8 cellular contexts compared by ENCODE assay signal in the genomic region with DNA sequence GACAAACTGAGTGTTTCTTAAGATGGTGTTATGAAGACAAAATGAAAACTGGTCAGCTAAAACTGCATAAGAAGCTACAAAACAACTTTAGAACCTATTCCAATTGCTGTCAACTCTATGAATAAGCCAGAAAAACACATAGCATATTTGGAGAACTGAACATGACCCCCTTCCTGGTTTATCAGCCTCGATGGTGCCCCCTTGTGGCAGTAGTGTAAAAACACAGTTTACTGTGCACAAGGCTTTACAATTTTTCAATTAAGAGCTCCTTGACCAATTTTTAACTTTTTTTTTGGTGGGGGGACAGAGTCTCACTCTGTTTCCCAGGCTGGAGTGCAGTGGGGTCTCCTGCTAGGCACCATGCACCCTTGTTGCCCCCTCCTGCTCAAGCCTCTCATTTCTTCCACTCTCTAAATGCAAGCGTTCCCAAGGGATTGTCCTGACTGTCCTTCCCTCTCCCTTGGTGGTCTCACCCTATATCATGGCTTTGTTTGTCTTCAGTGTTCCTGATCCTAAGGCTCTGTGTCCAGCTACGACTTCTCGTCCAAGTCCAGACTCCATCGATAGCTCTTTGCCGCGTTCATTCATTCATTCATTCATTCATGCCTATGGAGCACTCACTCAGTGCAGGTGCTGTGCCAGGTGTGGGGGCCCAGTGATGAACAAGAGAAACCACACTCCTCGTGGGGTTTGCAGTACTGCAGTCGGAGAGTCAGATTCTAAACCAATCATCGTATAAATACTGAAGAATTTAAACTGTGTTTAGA. TPM values are rescaled to one million over a fixed set of nuclear protein-coding genes. Genes with fewer than 3 reads are reported as not detected.
A peak's percentile ranks its signal among the peaks of the same experiment; 100 is the strongest.
DNase-seq lines count a peak whose midpoint lies in the region; ATAC-seq and TF ChIP-seq lines count a peak whose summit lies in the region.

No MANE protein-coding gene starts in this region.

- ATAC-seq in GM18511 (IDR thresholded peaks at IDR 0.05; ENCODE audit: unreplicated experiment): no peak

- peaks cover 2% of the 10 kb centered on the region; the same call in 1 of the 2 replicates for H4K20me1 ChIP-seq in SU-DHL-6 (ENCODE audit: low read depth, low read length)
- H4K20me1 ChIP-seq in smooth muscle cell (ENCODE audit: low read depth): peaks cover 32% of the 10 kb centered on the region

- H3K4me1 ChIP-seq in left ventricle myocardium inferior (peaks cover 47% of the 10 kb centered on the region), smooth muscle cell (ENCODE audit: low read depth) (no peaks in the 10 kb centered on the region)

- peaks cover 38% of the 10 kb centered on the region for H3F3A ChIP-seq in SU-DHL-6 (ENCODE audit: insufficient read depth)
- peaks cover 34% of the 10 kb centered on the region for H3F3A ChIP-seq in smooth muscle cell (ENCODE audit: low read depth)

- H3K9me2 ChIP-seq in SU-DHL-6 (replicated peaks; ENCODE audit: insufficient read depth, low read length): no peaks in the 10 kb centered on the region

- no peak overlapping the region for H3K4me2 ChIP-seq in SU-DHL-6 (ENCODE audit: low read depth, low read length, poor library complexity, severe bottlenecking)
- H3K4me2 ChIP-seq in smooth muscle cell: no peak overlapping the region

- H3K9ac ChIP-seq in SU-DHL-6 (ENCODE audit: low read length) (no peak overlapping the region), smooth muscle cell (ENCODE audit: low read depth) (no peak overlapping the region)

- H3K4me3 Mint-ChIP-seq in activated naive CD8-positive, alpha-beta T cell treated with anti-CD3 and anti-CD28 coated beads for 36 hours: no peak overlapping the region

- WGBS in smooth muscle cell (ENCODE audit: low lambda C conversion rate): 63% methylated on average over 10 of the region's 10 CpGs

- DNase-seq in G401 (ENCODE audit: low spot score) (peak; percentile 85), NCI-H1092 treated with DMSO at 0.1 percent for 48 hours (lab: John Stamatoyannopoulos, UW) (peak; percentile 37), left ventricle myocardium inferior (no peak), smooth muscle cell (lab: John Stamatoyannopoulos, UW; ENCODE audit: unreplicated experiment) (no peak), HK-2 (ENCODE audit: unreplicated experiment) (no peak)
- peak; percentile 73 for DNase-seq in activated naive CD8-positive, alpha-beta T cell treated with anti-CD3 and anti-CD28 coated beads for 36 hours

- in situ Hi-C loops in G401 (cut with HindIII; ENCODE audit: low sequenced_read_pairs): no loop called here

- TF ChIP-seq CTCF in SU-DHL-6 (IDR thresholded peaks at IDR 0.05; ENCODE audit: insufficient read depth, low read length, poor library complexity, severe bottlenecking) (peak; percentile 83), left ventricle myocardium inferior (IDR thresholded peaks at IDR 0.05; ENCODE audit: borderline replicate concordance) (peak; percentile 83), smooth muscle cell (IDR thresholded peaks at IDR 0.05; ENCODE audit: borderline replicate concordance, insufficient read depth, poor library complexity, severe bottlenecking) (peak; percentile 80)

- no peaks in the 10 kb centered on the region for H3K9me3 Mint-ChIP-seq in activated naive CD8-positive, alpha-beta T cell treated with anti-CD3 and anti-CD28 coated beads for 36 hours

- intact Hi-C loops in left ventricle myocardium inferior (cut with micrococcal nuclease): no loop called here

- no peaks in the 10 kb centered on the region for H3K27me3 ChIP-seq in SU-DHL-6 (ENCODE audit: low read length)
- H3K27me3 ChIP-seq in left ventricle myocardium inferior (ENCODE audit: low read depth): no peaks in the 10 kb centered on the region
- no peaks in the 10 kb centered on the region for H3K27me3 ChIP-seq in smooth muscle cell (ENCODE audit: low read depth)

- H3K36me3 ChIP-seq in SU-DHL-6 (ENCODE audit: low read length) (peaks cover 15% of the 10 kb centered on the region), left ventricle myocardium inferior (peaks cover 44% of the 10 kb centered on the region), smooth muscle cell (ENCODE audit: low read depth) (peaks cover 9% of the 10 kb centered on the region)

- H3K27me3 Mint-ChIP-seq in activated naive CD8-positive, alpha-beta T cell treated with anti-CD3 and anti-CD28 coated beads for 36 hours: peaks cover 7% of the 10 kb centered on the region

- H3K79me2 ChIP-seq in SU-DHL-6 (ENCODE audit: insufficient read depth, low read length) (peaks cover 1% of the 10 kb centered on the region; the same call in 1 of the 2 replicates), smooth muscle cell (ENCODE audit: low read depth) (peaks cover 9% of the 10 kb centered on the region)

- peaks cover 18% of the 10 kb centered on the region for H3K4me1 Mint-ChIP-seq in activated naive CD8-positive, alpha-beta T cell treated with anti-CD3 and anti-CD28 coated beads for 36 hours

- no peak overlapping the region for H3K4me3 ChIP-seq in SU-DHL-6 (ENCODE audit: insufficient read depth, low read length, poor library complexity, severe bottlenecking)
- H3K4me3 ChIP-seq in left ventricle myocardium inferior: no peak overlapping the region
- no peak overlapping the region for H3K4me3 ChIP-seq in smooth muscle cell

- no peak overlapping the region for H2AFZ ChIP-seq in SU-DHL-6 (ENCODE audit: low read depth, low read length, severe bottlenecking)
- H2AFZ ChIP-seq in smooth muscle cell (ENCODE audit: low read depth): no peak overlapping the region

- H3K27ac Mint-ChIP-seq in activated naive CD8-positive, alpha-beta T cell treated with anti-CD3 and anti-CD28 coated beads for 36 hours: peak overlapping the region; percentile 49

- H3K36me3 Mint-ChIP-seq in activated naive CD8-positive, alpha-beta T cell treated with anti-CD3 and anti-CD28 coated beads for 36 hours: peaks cover 22% of the 10 kb centered on the region

- no peak overlapping the region for H3K27ac ChIP-seq in SU-DHL-6 (ENCODE audit: low read depth, low read length)
- H3K27ac ChIP-seq in left ventricle myocardium inferior (replicated peaks): peak overlapping the region; percentile 71
- H3K27ac ChIP-seq in smooth muscle cell (ENCODE audit: low read depth): no peak overlapping the region

- H3K9me3 ChIP-seq in SU-DHL-6 (ENCODE audit: insufficient read depth, low read length) (no peaks in the 10 kb centered on the region), left ventricle myocardium inferior (replicated peaks) (no peaks in the 10 kb centered on the region), smooth muscle cell (replicated peaks; ENCODE audit: low read depth) (no peaks in the 10 kb centered on the region)

RNA-seq across cellular contexts. Expression of a gene that starts 7.5 kb away (rescaled TPM):
- total RNA-seq in G401 (2014; rRNA removed; shearing (Covaris generic)): 18.0 and 39.6 TPM in 2 replicates
- 1,000 to 10,000 TPM; 1,196 to 1,277 TPM for total RNA-seq in activated naive CD8-positive, alpha-beta T cell treated with anti-CD3 and anti-CD28 coated beads for 36 hours
- total RNA-seq in left ventricle myocardium inferior (1,125 TPM), smooth muscle cell (300 and 360 TPM in 2 replicates)
- polyA plus RNA-seq in smooth muscle cell: 1,301 and 1,372 TPM in 2 replicates

RNA-seq across cellular contexts. Expression of a gene that starts 16.0 kb away (rescaled TPM):
- total RNA-seq in G401 (2014; rRNA removed; shearing (Covaris generic)): not detected in 2 replicates
- total RNA-seq in activated naive CD8-positive, alpha-beta T cell treated with anti-CD3 and anti-CD28 coated beads for 36 hours: not detected
- not detected for total RNA-seq in left ventricle myocardium inferior
- not detected in 2 replicates for total RNA-seq in smooth muscle cell
- 1.2 TPM in 1 of 2 replicates, not detected in the other for polyA plus RNA-seq in smooth muscle cell

RNA-seq across cellular contexts. Expression of a gene that starts 38.3 kb away (rescaled TPM):
- 1.1 and 1.6 TPM in 2 replicates for total RNA-seq in G401 (2014; rRNA removed; shearing (Covaris generic))
- total RNA-seq in activated naive CD8-positive, alpha-beta T cell treated with anti-CD3 and anti-CD28 coated beads for 36 hours: under 1 TPM in 1 of 2 experiments, not detected in 1; 0.08 TPM
- total RNA-seq in left ventricle myocardium inferior (0.14 TPM), smooth muscle cell (0.04 and 0.36 TPM in 2 replicates)
- 0.54 and 0.73 TPM in 2 replicates for polyA plus RNA-seq in smooth muscle cell

Comparison
In these comparisons a context has a peak if more than half of its experiments do, and no peak if none do; other contexts are left out.
1. DNase-seq: peak in G401 (single experiment), NCI-H1092 treated with DMSO at 0.1 percent for 48 hours (single experiment) and activated naive CD8-positive, alpha-beta T cell treated with anti-CD3 and anti-CD28 coated beads for 36 hours (single experiment); none in left ventricle myocardium inferior (single experiment), smooth muscle cell (single experiment) and HK-2 (single experiment).
2. Peak in every context shown above with its lines, with median percentiles within 50 percentile points of each other: CTCF ChIP-seq.